19 cellular contexts compared by ENCODE assay signal in the genomic region with DNA sequence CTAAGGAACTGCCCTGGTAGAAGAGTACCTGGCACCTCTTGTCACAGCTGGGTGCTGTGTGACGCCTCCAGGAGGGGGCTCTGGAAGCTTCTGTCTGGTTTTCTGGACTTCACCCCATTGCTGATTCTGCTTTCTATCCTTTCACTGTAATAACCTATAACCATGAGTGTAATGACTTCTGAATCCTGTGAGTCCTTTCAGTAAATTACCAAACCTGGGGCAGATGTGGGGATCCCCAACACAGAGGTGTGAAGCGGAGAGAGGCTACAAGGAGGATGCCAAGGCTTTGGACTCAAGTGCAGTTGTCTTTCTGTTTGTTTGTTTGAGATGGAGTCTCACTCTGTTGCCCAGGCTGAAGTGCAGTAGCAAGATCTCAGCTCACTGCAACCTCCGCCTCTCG.
"Had no signal": no experiment of that assay in that cellular context is flagged by ENCODE, and none has a peak within 500 bp of the region (broad histone marks: within the 10 kb centered on the region; RNA-seq: fewer than 3 reads in every experiment).

No MANE protein-coding gene starts in this region.

- H3K27me3 Mint-ChIP-seq: brain had no signal

- H3K27ac ChIP-seq: coronary artery, left ventricle myocardium inferior, SK-N-MC had no signal

- H3K27ac Mint-ChIP-seq: brain, nephron, progenitor cell of endocrine pancreas, WTC11 had no signal

- DNase-seq: activated CD4-positive, alpha-beta T cell treated with anti-CD3 and anti-CD28 coated beads, Interleukin-2, amount 50 U/mL, for 1 hour; activated naive CD4-positive, alpha-beta T cell treated with anti-CD3 and anti-CD28 coated beads, Interleukin-2, amount 50 U/mL, for 16 hours; amygdala; central memory CD4-positive, alpha-beta T cell; foreskin fibroblast; glutamatergic neuron; hypothalamus; left ventricle myocardium inferior; mucosa of descending colon; occipital lobe; right cardiac atrium; small intestine; T-helper 2 cell had no signal

- H3K36me3 Mint-ChIP-seq: brain had no signal

- H3K4me3 Mint-ChIP-seq: brain, nephron, WTC11 had no signal

- H3K36me3 ChIP-seq: left ventricle myocardium inferior had no signal

- H3K9me3 ChIP-seq: left ventricle myocardium inferior, mucosa of descending colon had no signal

- H3K4me3 ChIP-seq: coronary artery, left ventricle myocardium inferior, mucosa of descending colon, SK-N-MC had no signal

- H3K9me3 Mint-ChIP-seq: brain, nephron, WTC11 had no signal

- H3K4me1 Mint-ChIP-seq: WTC11 had no signal

- ATAC-seq: mucosa of descending colon, right cardiac atrium, WTC11 had no signal
